In the genomic region with DNA sequence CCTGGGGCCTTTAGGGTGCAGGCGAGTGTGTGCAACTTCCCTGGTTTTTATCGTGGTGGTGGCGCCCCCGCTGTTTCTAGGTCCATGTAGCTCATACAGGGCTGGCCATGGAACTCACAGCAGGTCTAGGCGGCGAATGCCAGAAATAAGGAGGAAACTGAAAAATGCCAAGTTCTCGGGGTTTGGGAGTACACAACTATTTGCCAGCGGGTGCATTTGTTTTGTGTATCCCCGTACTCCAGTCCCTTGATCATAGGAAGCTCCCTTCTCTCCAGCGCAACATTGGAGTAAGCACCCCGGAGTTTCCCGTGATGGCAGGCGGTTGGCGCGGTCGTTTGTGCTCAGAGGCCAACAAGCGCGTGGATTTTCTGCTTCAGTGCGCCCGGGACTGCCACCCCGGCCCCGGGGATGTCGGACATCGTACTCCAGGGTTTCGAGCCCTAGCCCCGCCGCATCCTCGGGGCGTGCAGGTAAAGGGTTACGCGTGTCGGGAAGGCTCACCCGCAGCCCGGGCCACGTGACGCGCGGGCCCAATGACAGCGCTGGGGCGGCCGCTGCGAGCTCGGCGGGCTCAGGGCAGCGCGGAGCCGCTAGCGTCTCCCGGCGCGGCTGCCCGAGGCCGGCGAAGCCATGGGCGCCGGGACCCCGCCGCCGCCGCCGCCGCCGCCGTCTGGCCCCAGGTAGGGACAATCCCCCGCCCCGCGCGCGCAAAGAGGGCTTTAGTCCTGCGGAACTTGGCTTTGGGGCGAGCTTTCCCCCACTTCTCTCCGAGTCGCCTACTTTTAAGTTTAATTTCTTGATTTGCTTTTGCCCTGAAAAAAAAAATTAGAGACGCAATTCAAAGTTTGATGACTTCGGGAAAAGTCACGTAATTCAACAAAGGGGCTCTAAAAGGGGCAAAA, we compare ENCODE assay signal across 1 cellular context.
A peak's percentile ranks its signal among the peaks of the same experiment; 100 is the strongest.
TF ChIP-seq lines count a peak whose summit lies in the region.

No MANE protein-coding gene starts in this region.

TF ChIP-seq in GM12878, 131 proteins besides CTCF, POLR2A, EP300 and RAD21 (continued from another document):
- no peak for TF ChIP-seq NFYA (IDR thresholded peaks at IDR 0.05; ENCODE audit: borderline replicate concordance, low read depth, low read length)
- TF ChIP-seq, protein P1, sequence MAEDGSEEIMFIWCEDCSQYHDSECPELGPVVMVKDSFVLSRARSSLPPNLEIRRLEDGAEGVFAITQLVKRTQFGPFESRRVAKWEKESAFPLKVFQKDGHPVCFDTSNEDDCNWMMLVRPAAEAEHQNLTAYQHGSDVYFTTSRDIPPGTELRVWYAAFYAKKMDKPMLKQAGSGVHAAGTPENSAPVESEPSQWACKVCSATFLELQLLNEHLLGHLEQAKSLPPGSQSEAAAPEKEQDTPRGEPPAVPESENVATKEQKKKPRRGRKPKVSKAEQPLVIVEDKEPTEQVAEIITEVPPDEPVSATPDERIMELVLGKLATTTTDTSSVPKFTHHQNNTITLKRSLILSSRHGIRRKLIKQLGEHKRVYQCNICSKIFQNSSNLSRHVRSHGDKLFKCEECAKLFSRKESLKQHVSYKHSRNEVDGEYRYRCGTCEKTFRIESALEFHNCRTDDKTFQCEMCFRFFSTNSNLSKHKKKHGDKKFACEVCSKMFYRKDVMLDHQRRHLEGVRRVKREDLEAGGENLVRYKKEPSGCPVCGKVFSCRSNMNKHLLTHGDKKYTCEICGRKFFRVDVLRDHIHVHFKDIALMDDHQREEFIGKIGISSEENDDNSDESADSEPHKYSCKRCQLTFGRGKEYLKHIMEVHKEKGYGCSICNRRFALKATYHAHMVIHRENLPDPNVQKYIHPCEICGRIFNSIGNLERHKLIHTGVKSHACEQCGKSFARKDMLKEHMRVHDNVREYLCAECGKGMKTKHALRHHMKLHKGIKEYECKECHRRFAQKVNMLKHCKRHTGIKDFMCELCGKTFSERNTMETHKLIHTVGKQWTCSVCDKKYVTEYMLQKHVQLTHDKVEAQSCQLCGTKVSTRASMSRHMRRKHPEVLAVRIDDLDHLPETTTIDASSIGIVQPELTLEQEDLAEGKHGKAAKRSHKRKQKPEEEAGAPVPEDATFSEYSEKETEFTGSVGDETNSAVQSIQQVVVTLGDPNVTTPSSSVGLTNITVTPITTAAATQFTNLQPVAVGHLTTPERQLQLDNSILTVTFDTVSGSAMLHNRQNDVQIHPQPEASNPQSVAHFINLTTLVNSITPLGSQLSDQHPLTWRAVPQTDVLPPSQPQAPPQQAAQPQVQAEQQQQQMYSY (CRISPR knock-in tag; IDR thresholded peaks at IDR 0.05) = no peak
- no peak for TF ChIP-seq ZNF384 (IDR thresholded peaks at IDR 0.05; ENCODE audit: borderline replicate concordance, low read depth, low read length)
- TF ChIP-seq LARP7 (IDR thresholded peaks at IDR 0.05) = no peak
- TF ChIP-seq, protein P2, sequence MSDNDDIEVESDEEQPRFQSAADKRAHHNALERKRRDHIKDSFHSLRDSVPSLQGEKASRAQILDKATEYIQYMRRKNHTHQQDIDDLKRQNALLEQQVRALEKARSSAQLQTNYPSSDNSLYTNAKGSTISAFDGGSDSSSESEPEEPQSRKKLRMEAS (IDR thresholded peaks at IDR 0.05; ENCODE audit: low read depth, low read length) = 0 out of 2 replicates have a peak, but pooled peaks have one; percentile 41
TF ChIP-seq in GM12878: peak in this region for 4.
